17 cellular contexts compared by ENCODE assay signal in genomic region chr2:23246992-23247683, GRCh38.
DNase-seq lines count a peak whose midpoint lies in the region; ATAC-seq and TF ChIP-seq lines count a peak whose summit lies in the region.
"Had no signal": no experiment of that assay in that cellular context is flagged by ENCODE, and none has a peak within 500 bp of the region (broad histone marks: within the 10 kb centered on the region; RNA-seq: fewer than 3 reads in every experiment).

No MANE protein-coding gene starts in this region.

- DNase-seq in NCI-H345 (lab: John Stamatoyannopoulos, UW) (peak; percentile 11), NCI-H345 treated with DMSO at 0.1 percent for 48 hours (lab: John Stamatoyannopoulos, UW; ENCODE audit: unreplicated experiment) (no peak), LNCaP clone FGC (ENCODE audit: low read depth) (peak; percentile 30), NCI-H748 (lab: John Stamatoyannopoulos, UW; ENCODE audit: unreplicated experiment) (peak; percentile 90), left lobe of liver (ENCODE audit: low spot score) (peak; percentile 71), AG08396 (ENCODE audit: low spot score) (no peak), GM10248 (ENCODE audit: extremely low spot score) (no peak)
- no peak for DNase-seq in stimulated activated naive CD4-positive, alpha-beta T cell (lab: John Stamatoyannopoulos, UW)
- DNase-seq: 8988T; Calu3; CD8-positive, alpha-beta T cell; GDM1; HCEC 1CT; IMR-90 had no signal

- no peak for TF ChIP-seq CTCF in LNCaP clone FGC (IDR thresholded peaks at IDR 0.05; ENCODE audit: control insufficient read depth, extremely low read depth, insufficient read depth)
- no peak for TF ChIP-seq CTCF in GM10248 (IDR thresholded peaks at IDR 0.05; ENCODE audit: control extremely low read depth, extremely low read depth, low read depth, missing control alignments)

- ATAC-seq in left lobe of liver, result peak; percentile 60
- ATAC-seq: CD8-positive, alpha-beta T cell; GM23338; K562 had no signal

- CTCF ChIA-PET in GM10248 (lab: Yijun Ruan, JAX), result no interaction called here

- POLR2A ChIA-PET in GM10248 (lab: Yijun Ruan, JAX), result no interaction called here

- no peak overlapping the region for H3K4me3 ChIP-seq in LNCaP clone FGC (ENCODE audit: low read depth, low read length)
- H3K4me3 ChIP-seq: BLaER1 treated with 17β-estradiol and CSF1 and Interleukin-3, amounts not matched to agents 10 nM and 100 nM; GM23338; K562 had no signal

Comparison
In these comparisons a context has a peak if more than half of its experiments do, and no peak if none do; other contexts are left out.
1. DNase-seq: peak in NCI-H345 (single experiment), LNCaP clone FGC (single experiment), NCI-H748 (single experiment) and left lobe of liver (single experiment); none in NCI-H345 treated with DMSO at 0.1 percent for 48 hours (single experiment), AG08396 (single experiment), stimulated activated naive CD4-positive, alpha-beta T cell (0 of 6) and GM10248 (single experiment).